In genomic region chr4:148053298-148054003, GRCh38 we compare ENCODE assay signal across 1 cellular context.
TF ChIP-seq lines count a peak whose summit lies in the region.

No MANE protein-coding gene starts in this region.

TF ChIP-seq in SK-N-SH, 30 proteins besides CTCF, POLR2A, EP300 and RAD21 (continued from another document):
- no peak for TF ChIP-seq IRF3 (IDR thresholded peaks at IDR 0.05; ENCODE audit: low read depth, low read length)
